In genomic region chr13:79491715-79492114, GRCh38 we compare ENCODE assay signal across 11 cellular contexts. TPM values are rescaled to one million over a fixed set of nuclear protein-coding genes. Genes with fewer than 3 reads are reported as not detected.
DNase-seq lines count a peak whose midpoint lies in the region; ATAC-seq and TF ChIP-seq lines count a peak whose summit lies in the region.
"Had no signal": no experiment of that assay in that cellular context is flagged by ENCODE, and none has a peak within 500 bp of the region (broad histone marks: within the 10 kb centered on the region; RNA-seq: fewer than 3 reads in every experiment).

No MANE protein-coding gene starts in this region.

- H3K27me3 ChIP-seq in brain microvascular endothelial cell (replicated peaks) (no peaks in the 10 kb centered on the region), aorta (ENCODE audit: control insufficient read depth in 1 of 2, insufficient read depth in 2 of 2, low read length in 1 of 2) (no peaks in the 10 kb centered on the region), heart right ventricle (no peaks in the 10 kb centered on the region)

- H3K4me1 ChIP-seq in mucosa of descending colon (ENCODE audit: low read depth) (peaks cover 38% of the 10 kb centered on the region), aorta (ENCODE audit: control insufficient read depth in 1 of 2, insufficient read depth in 2 of 2, low read length in 2 of 2) (peaks cover 0 to 1% of the 10 kb centered on the region in 2 donors), heart right ventricle (peaks cover 0 to 50% (median 29%) of the 10 kb centered on the region in 9 donors)

- in situ Hi-C loops in brain microvascular endothelial cell (cut with HindIII; ENCODE audit: low pct_ligation_motif_present, low sequenced_read_pairs) = no loop called here

- peak; percentile 15 for ATAC-seq in mucosa of descending colon
- ATAC-seq in aorta (ENCODE audit: low FRiP score) = no peak
- no peak for ATAC-seq in heart right ventricle
- ATAC-seq in GM21367 (IDR thresholded peaks at IDR 0.05; ENCODE audit: unreplicated experiment) = no peak

- H3K27ac ChIP-seq in brain microvascular endothelial cell (peak overlapping the region; percentile 66), aorta (ENCODE audit: low read depth in 1 of 2, low read length in 2 of 2) (no peak overlapping the region), heart right ventricle (no peak overlapping the region)

- TF ChIP-seq CTCF in brain microvascular endothelial cell (IDR thresholded peaks at IDR 0.05; ENCODE audit: low read depth, low read length, missing control alignments) (no peak), mucosa of descending colon (IDR thresholded peaks at IDR 0.05) (no peak), heart right ventricle (IDR thresholded peaks at IDR 0.05) (no peak)

- intact Hi-C loops in mucosa of descending colon (cut with DNase I, micrococcal nuclease) (no loop called here), aorta (cut with DNase I) (no loop called here), heart right ventricle (cut with DNase I) (no loop called here)

- 67% methylated on average over 4 of the region's 4 CpGs for WGBS in aorta, 2 donors
- WGBS in heart right ventricle, 2 donors = 64 to 71% methylated on average over 4 of the region's 4 CpGs

- peak; percentile 56 for DNase-seq in AG20443 (ENCODE audit: low spot score)
- peak; percentile 46 for DNase-seq in HS-5 (ENCODE audit: low read depth)
- DNase-seq in brain microvascular endothelial cell = no peak
- DNase-seq in mucosa of descending colon = no peak
- no peak for DNase-seq in globus pallidus (ENCODE audit: low spot score)
- no peak for DNase-seq in aorta
- DNase-seq in heart right ventricle = no peak
- DNase-seq: activated effector memory CD4-positive, alpha-beta T cell treated with anti-CD3 and anti-CD28 coated beads, Interleukin-2, amount 50 U/mL, for 16 hours; DMS79 treated with DMSO at 0.1 percent for 48 hours; NCI-H2081 had no signal

- H3K36me3 ChIP-seq in brain microvascular endothelial cell (replicated peaks) = no peaks in the 10 kb centered on the region
- H3K36me3 ChIP-seq in mucosa of descending colon (ENCODE audit: low read depth) = no peaks in the 10 kb centered on the region
- H3K36me3 ChIP-seq in aorta (ENCODE audit: control insufficient read depth in 1 of 2, insufficient read depth in 2 of 2, low read length in 1 of 2) = no peaks in the 10 kb centered on the region
- no peaks in the 10 kb centered on the region for H3K36me3 ChIP-seq in heart right ventricle

- no peaks in the 10 kb centered on the region for H3K9me3 ChIP-seq in mucosa of descending colon
- no peaks in the 10 kb centered on the region for H3K9me3 ChIP-seq in aorta (ENCODE audit: control insufficient read depth, low read length)
- H3K9me3 ChIP-seq in heart right ventricle = no peaks in the 10 kb centered on the region

- H3K4me3 ChIP-seq in brain microvascular endothelial cell (ENCODE audit: low read depth, low read length) = no peak overlapping the region
- H3K4me3 ChIP-seq in mucosa of descending colon = no peak overlapping the region
- no peak overlapping the region for H3K4me3 ChIP-seq in aorta (ENCODE audit: low read length in 2 of 2)
- no peak overlapping the region for H3K4me3 ChIP-seq in heart right ventricle

RNA-seq across cellular contexts. Expression of gene NDFIP2, which starts 10.8 kb away (rescaled TPM):
- 100 to 1,000 TPM in 2 of 3 donors, 10 to 100 TPM in 1; 64.9 to 141 (median 136) TPM for total RNA-seq in mucosa of descending colon
- total RNA-seq in aorta = 10 to 100 TPM; 13.1 to 14.2 TPM
- 10 to 100 TPM in 1 of 2 donors, 1 to 10 TPM in 1; 6.4 to 14.7 TPM for polyA plus RNA-seq in aorta
- total RNA-seq in heart right ventricle = 10 to 100 TPM; 27.9 to 42.7 (median 34.0) TPM
- 10 to 100 TPM in 1 of 2 donors, 1 to 10 TPM in 1; 9.9 to 16.9 TPM for polyA plus RNA-seq in heart right ventricle

Comparison
In these comparisons a context has a peak if more than half of its experiments do, and no peak if none do; other contexts are left out.
1. DNase-seq: peak in AG20443 (single experiment) and HS-5 (single experiment); none in brain microvascular endothelial cell (single experiment), mucosa of descending colon (0 of 3), globus pallidus (single experiment), aorta (0 of 2) and heart right ventricle (0 of 2).